Comparison of ENCODE assay signal across 14 cellular contexts in the genomic region with DNA sequence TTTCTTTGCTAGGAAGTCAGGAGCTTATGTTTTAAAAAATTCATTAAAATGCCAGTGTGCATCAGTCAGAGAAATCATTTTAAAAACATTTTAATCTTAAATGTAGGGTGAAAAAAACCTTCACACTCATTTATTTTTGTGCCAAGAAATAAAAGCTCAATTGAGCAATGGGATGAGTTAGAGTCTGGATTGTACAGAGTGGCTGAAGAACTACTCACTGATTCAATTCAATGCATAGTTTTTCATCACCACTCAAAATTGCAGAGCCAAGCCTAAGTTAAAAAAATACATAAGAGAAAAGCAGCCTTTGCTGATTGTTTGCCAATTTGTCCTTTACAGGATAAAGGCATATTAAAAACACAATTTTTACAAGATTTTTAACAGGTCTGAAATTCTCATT.
"Had no signal": no experiment of that assay in that cellular context is flagged by ENCODE, and none has a peak within 500 bp of the region (broad histone marks: within the 10 kb centered on the region; RNA-seq: fewer than 3 reads in every experiment).

No MANE protein-coding gene starts in this region.

- H3K36me3 Mint-ChIP-seq: activated naive CD4-positive, alpha-beta T cell treated with anti-CD3 and anti-CD28 coated beads, Interleukin-2, amount 10 ng/mL, durations not matched to agents 7 days and 5 days; stimulated activated memory B cell treated with anti-CD40 and anti-IgM and Interleukin-4, amounts not matched to agents 10 μg/mL and 1 μg/mL and 100 μg/mL, for 72 hours had no signal

- H3K4me3 Mint-ChIP-seq: activated B cell treated with CpG ODN at 0.5 μM for 24 hours; activated CD4-positive, alpha-beta T cell treated with anti-CD3 and anti-CD28 coated beads, Interleukin-2, amount 10 ng/mL, durations not matched to agents 7 days and 5 days; activated naive CD4-positive, alpha-beta T cell treated with anti-CD3 and anti-CD28 coated beads, Interleukin-2, amount 10 ng/mL, durations not matched to agents 7 days and 5 days; stimulated activated memory B cell treated with anti-CD40 and anti-IgM and Interleukin-4, amounts not matched to agents 10 μg/mL and 1 μg/mL and 100 μg/mL, for 72 hours had no signal

- H3K4me3 ChIP-seq: adrenal gland, hepatocyte, pancreas, right atrium auricular region, spleen, transverse colon had no signal

- H3K4me1 ChIP-seq: adrenal gland, pancreas, right atrium auricular region, spleen, transverse colon had no signal

- H3K27me3 Mint-ChIP-seq: stimulated activated memory B cell treated with anti-CD40 and anti-IgM and Interleukin-4, amounts not matched to agents 10 μg/mL and 1 μg/mL and 100 μg/mL, for 72 hours had no signal

- H3K27ac ChIP-seq: adrenal gland, hepatocyte, pancreas, right atrium auricular region, spleen, transverse colon had no signal

- H3K9me3 Mint-ChIP-seq: activated B cell treated with CpG ODN at 0.5 μM for 24 hours; activated CD4-positive, alpha-beta T cell treated with anti-CD3 and anti-CD28 coated beads, Interleukin-2, amount 10 ng/mL, durations not matched to agents 7 days and 5 days; activated naive CD4-positive, alpha-beta T cell treated with anti-CD3 and anti-CD28 coated beads, Interleukin-2, amount 10 ng/mL, durations not matched to agents 7 days and 5 days; activated T-helper 2 cell treated with anti-CD3 and anti-CD28 coated beads, Interferon-gamma antibody, Interleukin-2, Interleukin-4, amounts not matched to agents 10 μg/mL and 5 μg/mL and 100 μg/mL, durations not matched to agents 14 hours and 24 hours and 36 hours; stimulated activated memory B cell treated with anti-CD40 and anti-IgM and Interleukin-4, amounts not matched to agents 10 μg/mL and 1 μg/mL and 100 μg/mL, for 72 hours had no signal

- H3K27ac Mint-ChIP-seq: activated B cell treated with CpG ODN at 0.5 μM for 24 hours; activated CD4-positive, alpha-beta T cell treated with anti-CD3 and anti-CD28 coated beads, Interleukin-2, amount 10 ng/mL, durations not matched to agents 7 days and 5 days; activated naive CD4-positive, alpha-beta T cell treated with anti-CD3 and anti-CD28 coated beads, Interleukin-2, amount 10 ng/mL, durations not matched to agents 7 days and 5 days; activated T-helper 2 cell treated with anti-CD3 and anti-CD28 coated beads, Interferon-gamma antibody, Interleukin-2, Interleukin-4, amounts not matched to agents 10 μg/mL and 5 μg/mL and 100 μg/mL, durations not matched to agents 14 hours and 24 hours and 36 hours; stimulated activated memory B cell treated with anti-CD40 and anti-IgM and Interleukin-4, amounts not matched to agents 10 μg/mL and 1 μg/mL and 100 μg/mL, for 72 hours had no signal

- H3K4me1 Mint-ChIP-seq: activated B cell treated with CpG ODN at 0.5 μM for 24 hours; activated CD4-positive, alpha-beta T cell treated with anti-CD3 and anti-CD28 coated beads, Interleukin-2, amount 10 ng/mL, durations not matched to agents 7 days and 5 days; activated naive CD4-positive, alpha-beta T cell treated with anti-CD3 and anti-CD28 coated beads, Interleukin-2, amount 10 ng/mL, durations not matched to agents 7 days and 5 days; stimulated activated memory B cell treated with anti-CD40 and anti-IgM and Interleukin-4, amounts not matched to agents 10 μg/mL and 1 μg/mL and 100 μg/mL, for 72 hours had no signal

- H3K36me3 ChIP-seq: adrenal gland, pancreas, right atrium auricular region, spleen, transverse colon had no signal

- H3K27me3 ChIP-seq: adrenal gland, hepatocyte, pancreas, right atrium auricular region, spleen, transverse colon had no signal

- DNase-seq: activated B cell treated with CpG ODN at 0.5 μM for 24 hours; activated CD4-positive, alpha-beta T cell treated with anti-CD3 and anti-CD28 coated beads, Interleukin-2, amount 10 ng/mL, durations not matched to agents 7 days and 5 days; activated naive CD4-positive, alpha-beta T cell treated with anti-CD3 and anti-CD28 coated beads, Interleukin-2, amount 10 ng/mL, durations not matched to agents 7 days and 5 days; adrenal gland; left ventricle myocardium superior; pancreas; spleen; stimulated activated CD4-positive, alpha-beta T cell treated with anti-CD3 and anti-CD28 coated beads, Interleukin-1b, Interleukin-23, amount 100 ng/mL, for 48 hours; T-helper 2 cell; transverse colon had no signal

- ATAC-seq: left ventricle myocardium superior; pancreas; stimulated activated memory B cell treated with anti-CD40 and anti-IgM and Interleukin-4, amounts not matched to agents 10 μg/mL and 1 μg/mL and 100 μg/mL, for 72 hours had no signal

- H3K9me3 ChIP-seq: adrenal gland, pancreas, right atrium auricular region, transverse colon had no signal
